8 cellular contexts compared by ENCODE assay signal in genomic region chr6:145735356-145736165, GRCh38. TPM values are rescaled to one million over a fixed set of nuclear protein-coding genes. Genes with fewer than 3 reads are reported as not detected.
DNase-seq lines count a peak whose midpoint lies in the region; ATAC-seq and TF ChIP-seq lines count a peak whose summit lies in the region.

Gene EPM2A (minus strand): TSS chr6:145735520. CDS start chr6:145735498, 22 bp downstream.

- no peaks in the 10 kb centered on the region for H3K36me3 ChIP-seq in esophagus muscularis mucosa

- peak; percentile 88 for DNase-seq in D341Med (ENCODE audit: low spot score)
- DNase-seq in HPDE6-E6E7 (ENCODE audit: extremely low spot score): peak; percentile 76
- DNase-seq in OCI-M1 (lab: John Stamatoyannopoulos, UW): peak; percentile 92
- peak; percentile 86 for DNase-seq in activated T-cell treated with anti-CD3 and anti-CD28 coated beads, Interleukin-2, amount 50 U/mL, for 24 hours
- peak; percentile 95 for DNase-seq in esophagus muscularis mucosa (ENCODE audit: extremely low spot score)
- DNase-seq in myocyte (ENCODE audit: low read depth): peak; percentile 93
- peak; percentile 77 for DNase-seq in stimulated activated naive B cell treated with anti-CD40 and anti-IgM and Interleukin-4, amounts not matched to agents 10 μg/mL and 1 μg/mL and 100 μg/mL, for 72 hours

- H3K4me1 ChIP-seq in esophagus muscularis mucosa: peaks cover 11 to 49% (median 45%) of the 10 kb centered on the region in 4 donors

- ATAC-seq in GM19468 (IDR thresholded peaks at IDR 0.05; ENCODE audit: extremely low read depth, unreplicated experiment): peak; percentile 68
- peak; percentile 77 to 82 for ATAC-seq in stimulated activated naive B cell treated with anti-CD40 and anti-IgM and Interleukin-4, amounts not matched to agents 10 μg/mL and 1 μg/mL and 100 μg/mL, for 72 hours (replicated peaks)

- peak within 1 kb of the TSS; percentile 96 to 99 (median 98) for H3K27ac ChIP-seq in esophagus muscularis mucosa (replicated peaks in 1 of 4)

- H3K27me3 ChIP-seq in esophagus muscularis mucosa: no peaks in the 10 kb centered on the region

- peak; percentile 49 for TF ChIP-seq POLR2A in esophagus muscularis mucosa (IDR thresholded peaks at IDR 0.05; ENCODE audit: low read depth)

- H3K36me3 Mint-ChIP-seq in activated T-cell treated with anti-CD3 and anti-CD28 coated beads, Interleukin-2, amount 50 U/mL, for 24 hours (ENCODE audit: low read depth): peaks cover 7% of the 10 kb centered on the region
- H3K36me3 Mint-ChIP-seq in stimulated activated naive B cell treated with anti-CD40 and anti-IgM and Interleukin-4, amounts not matched to agents 10 μg/mL and 1 μg/mL and 100 μg/mL, for 72 hours: peaks cover 5 to 9% of the 10 kb centered on the region in 2 donors

- H3K9me3 Mint-ChIP-seq in activated T-cell treated with anti-CD3 and anti-CD28 coated beads, Interleukin-2, amount 50 U/mL, for 24 hours: peaks cover 6% of the 10 kb centered on the region
- peaks cover 0 to 4% of the 10 kb centered on the region in 2 donors for H3K9me3 Mint-ChIP-seq in stimulated activated naive B cell treated with anti-CD40 and anti-IgM and Interleukin-4, amounts not matched to agents 10 μg/mL and 1 μg/mL and 100 μg/mL, for 72 hours

- TF ChIP-seq CTCF in esophagus muscularis mucosa (IDR thresholded peaks at IDR 0.05): peak in 1 of 3 experiments; percentile 20

- intact Hi-C loops in esophagus muscularis mucosa (cut with DNase I): loop anchor here (5.0 to 10.0 kb wide), 2 partner anchors 77 to 229 kb away; partner anchors contain the start of genes FBXO30 and SHPRH

- no peaks in the 10 kb centered on the region for H3K27me3 Mint-ChIP-seq in activated T-cell treated with anti-CD3 and anti-CD28 coated beads, Interleukin-2, amount 50 U/mL, for 24 hours
- no peaks in the 10 kb centered on the region for H3K27me3 Mint-ChIP-seq in stimulated activated naive B cell treated with anti-CD40 and anti-IgM and Interleukin-4, amounts not matched to agents 10 μg/mL and 1 μg/mL and 100 μg/mL, for 72 hours

- peaks cover 35% of the 10 kb centered on the region for H3K4me1 Mint-ChIP-seq in activated T-cell treated with anti-CD3 and anti-CD28 coated beads, Interleukin-2, amount 50 U/mL, for 24 hours (ENCODE audit: low read depth)
- H3K4me1 Mint-ChIP-seq in stimulated activated naive B cell treated with anti-CD40 and anti-IgM and Interleukin-4, amounts not matched to agents 10 μg/mL and 1 μg/mL and 100 μg/mL, for 72 hours: peaks cover 5 to 27% of the 10 kb centered on the region in 2 donors

- H3K4me3 Mint-ChIP-seq in activated T-cell treated with anti-CD3 and anti-CD28 coated beads, Interleukin-2, amount 50 U/mL, for 24 hours: peak within 1 kb of the TSS; percentile 91
- peak within 1 kb of the TSS; percentile 95 to 99 for H3K4me3 Mint-ChIP-seq in stimulated activated naive B cell treated with anti-CD40 and anti-IgM and Interleukin-4, amounts not matched to agents 10 μg/mL and 1 μg/mL and 100 μg/mL, for 72 hours

- H3K4me3 ChIP-seq in esophagus muscularis mucosa: peak within 1 kb of the TSS; percentile 64 to 88 (median 76)

- no peaks in the 10 kb centered on the region for H3K9me3 ChIP-seq in esophagus muscularis mucosa

- 2% methylated on average over 19 of the region's 69 CpGs for WGBS in esophagus muscularis mucosa

- peak within 1 kb of the TSS; percentile 99 for H3K27ac Mint-ChIP-seq in activated T-cell treated with anti-CD3 and anti-CD28 coated beads, Interleukin-2, amount 50 U/mL, for 24 hours
- H3K27ac Mint-ChIP-seq in stimulated activated naive B cell treated with anti-CD40 and anti-IgM and Interleukin-4, amounts not matched to agents 10 μg/mL and 1 μg/mL and 100 μg/mL, for 72 hours: peak within 1 kb of the TSS; percentile 100

- no peak for TF ChIP-seq EP300 in esophagus muscularis mucosa (IDR thresholded peaks at IDR 0.05)

RNA-seq across cellular contexts. Expression of gene EPM2A, which starts in this region (rescaled TPM):
- total RNA-seq in esophagus muscularis mucosa (100 to 1,000 TPM in 1 of 4 donors, 10 to 100 TPM in 3; 59.8 to 129 (median 75.0) TPM), myocyte (35.7 and 40.9 TPM in 2 replicates)
- polyA plus RNA-seq in myocyte (2012): 9.3 TPM

Comparison
In these comparisons a context has a peak if more than half of its experiments do, and no peak if none do; other contexts are left out.
1. Peak in every context shown above with its lines: DNase-seq, ATAC-seq, H3K4me3 ChIP-seq and H3K27ac ChIP-seq.